ENCODE assay signal across 1 cellular context in genomic region chr6:145865595-145865994, GRCh38.
TF ChIP-seq lines count a peak whose summit lies in the region.

No MANE protein-coding gene starts in this region.

TF ChIP-seq in GM12878, 131 proteins besides CTCF, POLR2A, EP300 and RAD21 (continued from another document):
- no peak for TF ChIP-seq BRCA1 (IDR thresholded peaks at IDR 0.05; ENCODE audit: low read depth, low read length)
TF ChIP-seq in GM12878: peak in this region for 0.
